Comparison of ENCODE assay signal across 24 cellular contexts in genomic region chr1:160177667-160178066, GRCh38. TPM values are rescaled to one million over a fixed set of nuclear protein-coding genes. Genes with fewer than 3 reads are reported as not detected.
DNase-seq lines count a peak whose midpoint lies in the region; ATAC-seq, FAIRE-seq and TF ChIP-seq lines count a peak whose summit lies in the region.
"Had no signal": no experiment of that assay in that cellular context is flagged by ENCODE, and none has a peak within 500 bp of the region (broad histone marks: within the 10 kb centered on the region; RNA-seq: fewer than 3 reads in every experiment).

No MANE protein-coding gene starts in this region.

- H4K91ac ChIP-seq in trophoblast cell (ENCODE audit: low read depth, low read length) = peak overlapping the region; percentile 17

- H3K27ac ChIP-seq in CD4-positive, CD25-positive, alpha-beta regulatory T cell (ENCODE audit: insufficient read depth, low read length, poor library complexity, severe bottlenecking) = no peak overlapping the region
- peak overlapping the region; percentile 84 for H3K27ac ChIP-seq in hepatocyte
- peak overlapping the region; percentile 73 for H3K27ac ChIP-seq in trophoblast cell (ENCODE audit: low read depth, low read length)

- H3K14ac ChIP-seq in trophoblast cell (ENCODE audit: low read length) = peak overlapping the region; percentile 9

- no peaks in the 10 kb centered on the region for H3K9me2 ChIP-seq in hepatocyte (replicated peaks; ENCODE audit: insufficient read depth)

- no peak for DNase-seq in CD4-positive, CD25-positive, alpha-beta regulatory T cell
- peak; percentile 47 for DNase-seq in NCI-H82 treated with DMSO at 0.1 percent for 48 hours (lab: John Stamatoyannopoulos, UW; ENCODE audit: unreplicated experiment)
- no peak for DNase-seq in hepatocyte (ENCODE audit: low spot score)
- peak in 1 of 2 donors; percentile 76 for DNase-seq in trophoblast cell
- DNase-seq in H54 (ENCODE audit: insufficient read length, low spot score) = no peak
- DNase-seq in stimulated activated naive CD4-positive, alpha-beta T cell (lab: John Stamatoyannopoulos, UW) = no peak
- no peak for DNase-seq in germinal center (ENCODE audit: low spot score)
- DNase-seq in SHP77 (lab: John Stamatoyannopoulos, UW) = no peak
- DNase-seq: 8988T; BE2C; Calu3; CD4-positive, alpha-beta memory T cell; DMS53; H7; IMR-90; Kasumi-1; MM.1S; NCI-H1092 treated with DMSO at 0.1 percent for 48 hours; NCI-H2227 treated with DMSO at 0.1 percent for 48 hours; NCI-H526; SIG-M5 had no signal

- H3K79me1 ChIP-seq in trophoblast cell (ENCODE audit: low read length) = peaks cover 13% of the 10 kb centered on the region

- H3K27me3 Mint-ChIP-seq in CD4-positive, CD25-positive, alpha-beta regulatory T cell = peaks cover 12% of the 10 kb centered on the region

- no peaks in the 10 kb centered on the region for H3K36me3 Mint-ChIP-seq in CD4-positive, CD25-positive, alpha-beta regulatory T cell
- H3K36me3 Mint-ChIP-seq: CD4-positive, alpha-beta memory T cell had no signal

- no peak overlapping the region for H3K4me3 ChIP-seq in CD4-positive, CD25-positive, alpha-beta regulatory T cell (ENCODE audit: low read depth, low read length)
- no peak overlapping the region for H3K4me3 ChIP-seq in hepatocyte
- no peak overlapping the region for H3K4me3 ChIP-seq in trophoblast cell (ENCODE audit: low read depth, low read length)

- H3K23ac ChIP-seq in trophoblast cell (ENCODE audit: low read length) = no peak overlapping the region

- no peak overlapping the region for H3K4ac ChIP-seq in trophoblast cell (ENCODE audit: low read depth, low read length)

- H2AK5ac ChIP-seq in trophoblast cell (ENCODE audit: low read length) = no peak overlapping the region

- no peaks in the 10 kb centered on the region for H3K4me1 ChIP-seq in CD4-positive, CD25-positive, alpha-beta regulatory T cell (ENCODE audit: control insufficient read depth, insufficient read depth, low read length, poor library complexity, severe bottlenecking)
- H3K4me1 ChIP-seq in hepatocyte (ENCODE audit: insufficient read depth) (no peaks in the 10 kb centered on the region), trophoblast cell (ENCODE audit: control insufficient read depth in 1 of 2, insufficient read depth in 2 of 2, low read length in 2 of 2) (peaks cover 10 to 14% of the 10 kb centered on the region in 2 experiments)
- H3K4me1 ChIP-seq: BE2C had no signal

- no peaks in the 10 kb centered on the region for H3K9me3 ChIP-seq in CD4-positive, CD25-positive, alpha-beta regulatory T cell (ENCODE audit: control insufficient read depth in 2 of 2, low read length in 2 of 2)
- no peaks in the 10 kb centered on the region for H3K9me3 ChIP-seq in hepatocyte (ENCODE audit: low read depth)
- no peaks in the 10 kb centered on the region for H3K9me3 ChIP-seq in trophoblast cell (ENCODE audit: insufficient read depth, low read depth, low read length)
- H3K9me3 ChIP-seq: BE2C had no signal

- TF ChIP-seq CTCF in hepatocyte (IDR thresholded peaks at IDR 0.05; ENCODE audit: poor library complexity) = no peak

- H3K18ac ChIP-seq in trophoblast cell (ENCODE audit: low read length) = no peak overlapping the region

- H2BK5ac ChIP-seq in trophoblast cell (ENCODE audit: low read depth, low read length, poor library complexity) = peak overlapping the region; percentile 28

- H3K79me2 ChIP-seq in hepatocyte (no peaks in the 10 kb centered on the region), trophoblast cell (ENCODE audit: control insufficient read depth, insufficient read depth, low read length, poor library complexity) (no peaks in the 10 kb centered on the region)

- peaks cover 0 to 6% (median 4%) of the 10 kb centered on the region in 4 donors for H3K4me1 Mint-ChIP-seq in CD4-positive, CD25-positive, alpha-beta regulatory T cell

- H3K9ac ChIP-seq in trophoblast cell (ENCODE audit: low read length) = no peak overlapping the region

- H3K4me2 ChIP-seq in hepatocyte = no peak overlapping the region
- peak overlapping the region; percentile 37 for H3K4me2 ChIP-seq in trophoblast cell (ENCODE audit: low read length)

- H2BK12ac ChIP-seq in trophoblast cell (ENCODE audit: low read length) = no peak overlapping the region

- H2AFZ ChIP-seq in hepatocyte = no peak overlapping the region
- no peak overlapping the region for H2AFZ ChIP-seq in trophoblast cell (ENCODE audit: insufficient read depth, low read length, poor library complexity)

- H4K8ac ChIP-seq in trophoblast cell (ENCODE audit: low read depth, low read length) = peak overlapping the region; percentile 25

- H2BK120ac ChIP-seq in trophoblast cell (ENCODE audit: insufficient read depth, low read length, poor library complexity) = peak overlapping the region; percentile 31

- no peaks in the 10 kb centered on the region for H4K20me1 ChIP-seq in hepatocyte (ENCODE audit: insufficient read depth, poor library complexity, severe bottlenecking)

- no peak for FAIRE-seq in H54 (lab: Jason Lieb, UNC)
- FAIRE-seq: GM18507 had no signal

- no peaks in the 10 kb centered on the region for H3K36me3 ChIP-seq in CD4-positive, CD25-positive, alpha-beta regulatory T cell (ENCODE audit: control insufficient read depth, insufficient read depth, low read length)
- H3K36me3 ChIP-seq in hepatocyte (replicated peaks; ENCODE audit: insufficient read depth, low read depth) (no peaks in the 10 kb centered on the region), trophoblast cell (ENCODE audit: control insufficient read depth in 1 of 2, insufficient read depth in 2 of 2, low read length in 2 of 2) (peaks cover 0 to 2% of the 10 kb centered on the region in 2 experiments)
- H3K36me3 ChIP-seq: BE2C had no signal

- peak overlapping the region in 2 of 3 donors; percentile 79 to 83 for H3K27ac Mint-ChIP-seq in CD4-positive, CD25-positive, alpha-beta regulatory T cell

- TF ChIP-seq POLR2A in H54 (IDR thresholded peaks at IDR 0.05; ENCODE audit: low read depth, low read length) = no peak

- H3K27me3 ChIP-seq in CD4-positive, CD25-positive, alpha-beta regulatory T cell (ENCODE audit: control insufficient read depth, insufficient read depth, low read length) = no peaks in the 10 kb centered on the region
- no peaks in the 10 kb centered on the region for H3K27me3 ChIP-seq in hepatocyte
- no peaks in the 10 kb centered on the region for H3K27me3 ChIP-seq in trophoblast cell (ENCODE audit: insufficient read depth, low read length)

- no peak for ATAC-seq in CD4-positive, CD25-positive, alpha-beta regulatory T cell (ENCODE audit: low read depth in 2 of 2)

- no peak overlapping the region for H4K12ac ChIP-seq in trophoblast cell (ENCODE audit: low read depth, low read length)

- 43% methylated on average over 1 of the region's 1 CpG for WGBS in hepatocyte (ENCODE audit: low lambda C conversion rate, missing lambda C conversion rate)
- no CpG with 5 or more reads among the region's 1 CpG for WGBS in trophoblast cell (ENCODE audit: extremely low coverage, insufficient coverage, insufficient read length)

- peaks cover 0 to 1% (median 0%) of the 10 kb centered on the region in 7 donors for H3K9me3 Mint-ChIP-seq in CD4-positive, CD25-positive, alpha-beta regulatory T cell
- H3K9me3 Mint-ChIP-seq: CD4-positive, alpha-beta memory T cell had no signal

- no peak overlapping the region for H3K4me3 Mint-ChIP-seq in CD4-positive, CD25-positive, alpha-beta regulatory T cell
- H3K4me3 Mint-ChIP-seq: CD4-positive, alpha-beta memory T cell had no signal

RNA-seq across cellular contexts. Expression of gene CASQ1, which starts 12.7 kb away (rescaled TPM):
- total RNA-seq in CD4-positive, CD25-positive, alpha-beta regulatory T cell = not detected
- not detected for polyA plus RNA-seq in CD4-positive, CD25-positive, alpha-beta regulatory T cell
- 0.72 TPM in 1 of 2 replicates, not detected in the other for total RNA-seq in hepatocyte
- 0.51 and 0.57 TPM in 2 replicates for polyA plus RNA-seq in hepatocyte
- 5.0 and 5.6 TPM in 2 replicates for polyA plus RNA-seq in trophoblast cell (2013)
- total RNA-seq: Calu3; CD4-positive, alpha-beta memory T cell; HT-29; OCI-LY7 had no signal
- polyA plus RNA-seq: CD4-positive, alpha-beta memory T cell had no signal

RNA-seq across cellular contexts. Expression of gene ATP1A4, which starts 26.3 kb away (rescaled TPM):
- not detected for total RNA-seq in CD4-positive, CD25-positive, alpha-beta regulatory T cell
- not detected for polyA plus RNA-seq in CD4-positive, CD25-positive, alpha-beta regulatory T cell
- 0.68 and 4.4 TPM in 2 replicates for total RNA-seq in hepatocyte
- 0.45 and 2.2 TPM in 2 replicates for polyA plus RNA-seq in hepatocyte
- 27.2 and 30.9 TPM in 2 replicates for polyA plus RNA-seq in trophoblast cell (2013)
- total RNA-seq: Calu3; CD4-positive, alpha-beta memory T cell; HT-29; IMR-90; OCI-LY7 had no signal
- polyA plus RNA-seq: CD4-positive, alpha-beta memory T cell; IMR-90 had no signal

RNA-seq across cellular contexts. Expression of gene PEA15, which starts 27.5 kb away (rescaled TPM):
- 21.5 TPM for total RNA-seq in CD4-positive, CD25-positive, alpha-beta regulatory T cell
- 10 to 100 TPM in 1 of 4 donors, 1 to 10 TPM in 3; 7.5 to 10.2 (median 8.3) TPM for polyA plus RNA-seq in CD4-positive, CD25-positive, alpha-beta regulatory T cell
- 61.1 and 82.3 TPM in 2 replicates for total RNA-seq in hepatocyte
- 59.5 and 62.0 TPM in 2 replicates for polyA plus RNA-seq in hepatocyte
- polyA plus RNA-seq in trophoblast cell (2013) = 244 and 246 TPM in 2 replicates
